In the genomic region with DNA sequence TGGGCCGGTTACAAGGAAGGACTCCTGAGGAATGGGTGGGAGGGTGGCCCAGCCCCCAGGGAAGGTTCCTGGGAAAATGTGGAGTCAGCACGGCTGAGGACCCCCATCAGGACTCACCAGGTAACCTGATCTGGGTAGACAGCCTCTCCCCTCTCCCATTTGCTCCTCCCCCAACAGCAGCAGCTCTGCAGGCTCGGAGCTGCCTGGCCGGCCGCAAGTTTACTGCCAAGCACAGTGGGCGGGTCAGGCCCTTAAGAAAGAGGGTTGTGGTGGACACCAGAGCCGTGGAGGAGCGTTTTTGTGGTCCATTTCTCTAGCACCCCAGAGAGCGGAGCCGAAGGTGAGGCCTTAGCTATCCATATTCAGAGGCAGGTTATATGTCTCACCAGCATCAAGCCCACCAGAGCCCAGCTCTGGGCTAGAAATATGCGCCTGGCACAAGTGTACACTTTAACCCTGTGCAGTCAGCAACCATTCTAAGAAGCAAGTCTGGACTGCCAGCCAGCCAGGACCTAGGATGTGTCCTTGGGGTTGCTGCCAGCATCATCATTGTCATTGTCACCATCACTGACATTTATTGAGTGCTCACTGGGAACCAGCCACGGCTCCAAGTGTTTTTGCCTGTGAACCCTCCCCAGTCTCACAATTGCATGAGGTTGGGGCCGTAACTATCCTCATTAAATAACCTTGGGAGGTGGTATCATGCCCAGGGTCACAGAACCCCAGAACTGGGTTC, we compare ENCODE assay signal across 1 cellular context.
TF ChIP-seq lines count a peak whose summit lies in the region.

No MANE protein-coding gene starts in this region.

TF ChIP-seq in GM23338, 12 proteins besides CTCF, POLR2A, EP300 and RAD21 (continued from another document):
- no peak for TF ChIP-seq ZNF462 (CRISPR knock-in tag; IDR thresholded peaks at IDR 0.05)
- no peak for TF ChIP-seq EZH2 (IDR thresholded peaks at IDR 0.05; ENCODE audit: low read depth, unreplicated experiment)
- no peak for TF ChIP-seq ZNF331 (CRISPR knock-in tag; IDR thresholded peaks at IDR 0.05; ENCODE audit: low read depth)
- TF ChIP-seq, protein P1, sequence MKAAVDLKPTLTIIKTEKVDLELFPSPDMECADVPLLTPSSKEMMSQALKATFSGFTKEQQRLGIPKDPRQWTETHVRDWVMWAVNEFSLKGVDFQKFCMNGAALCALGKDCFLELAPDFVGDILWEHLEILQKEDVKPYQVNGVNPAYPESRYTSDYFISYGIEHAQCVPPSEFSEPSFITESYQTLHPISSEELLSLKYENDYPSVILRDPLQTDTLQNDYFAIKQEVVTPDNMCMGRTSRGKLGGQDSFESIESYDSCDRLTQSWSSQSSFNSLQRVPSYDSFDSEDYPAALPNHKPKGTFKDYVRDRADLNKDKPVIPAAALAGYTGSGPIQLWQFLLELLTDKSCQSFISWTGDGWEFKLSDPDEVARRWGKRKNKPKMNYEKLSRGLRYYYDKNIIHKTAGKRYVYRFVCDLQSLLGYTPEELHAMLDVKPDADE (IDR thresholded peaks at IDR 0.05): no peak
- TF ChIP-seq REST (IDR thresholded peaks at IDR 0.05; ENCODE audit: unreplicated experiment): no peak
